In the genomic region with DNA sequence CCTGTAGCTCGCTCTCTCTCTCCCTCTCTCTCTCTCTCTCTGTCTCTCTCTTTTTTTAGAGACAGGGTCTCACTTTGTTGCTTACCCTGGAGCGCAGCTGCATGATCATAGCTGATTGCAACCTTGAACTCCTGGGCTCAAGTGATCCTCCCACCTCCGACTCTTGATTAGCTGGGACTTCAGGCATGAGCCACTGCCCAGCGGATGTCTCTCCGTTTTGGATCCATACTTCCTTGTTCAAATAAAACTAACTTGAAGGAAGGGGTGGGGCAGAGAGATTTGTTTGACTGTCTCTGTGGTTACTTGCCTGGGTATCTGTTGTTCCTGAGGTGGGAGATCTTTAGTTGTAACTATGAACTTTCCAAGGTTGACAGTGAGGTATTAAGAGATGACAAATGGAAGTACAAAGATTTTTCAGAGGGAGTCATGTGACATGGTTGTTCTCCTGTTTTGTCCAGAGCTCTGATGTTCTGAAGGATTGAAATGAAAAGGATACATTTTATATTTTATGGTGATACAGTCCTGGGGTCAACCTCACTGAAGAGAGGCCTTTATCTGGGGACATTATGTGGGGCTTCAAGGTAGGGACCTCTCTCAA, we compare ENCODE assay signal across 24 cellular contexts.
"Had no signal": no experiment of that assay in that cellular context is flagged by ENCODE, and none has a peak within 500 bp of the region (broad histone marks: within the 10 kb centered on the region; RNA-seq: fewer than 3 reads in every experiment).

No MANE protein-coding gene starts in this region.

- H3K36me3 ChIP-seq: brain microvascular endothelial cell, thyroid gland had no signal

- H3K79me2 ChIP-seq: hepatocyte had no signal

- H3K4me3 ChIP-seq: ascending aorta, dorsolateral prefrontal cortex, esophagus muscularis mucosa, hepatocyte, left ventricle myocardium inferior, spleen, thyroid gland had no signal

- H3K36me3 Mint-ChIP-seq: activated naive CD4-positive, alpha-beta T cell treated with anti-CD3 and anti-CD28 coated beads, Interleukin-2, amount 50 U/mL, for 72 hours; naive B cell; WTC11 had no signal

- H3K4me3 Mint-ChIP-seq: effector memory CD8-positive, alpha-beta T cell; immature natural killer cell; memory B cell; naive B cell; neural crest cell; WTC11 had no signal

- H3K9me3 ChIP-seq: ascending aorta, esophagus muscularis mucosa, left ventricle myocardium inferior, spleen, thyroid gland had no signal

- H3K27me3 ChIP-seq: ascending aorta, brain microvascular endothelial cell, dorsolateral prefrontal cortex, esophagus muscularis mucosa, hepatocyte, spleen, thyroid gland had no signal

- H3K27me3 Mint-ChIP-seq: effector memory CD8-positive, alpha-beta T cell; memory B cell; naive B cell had no signal

- FAIRE-seq: endothelial cell of umbilical vein, frontal cortex had no signal

- H3K9me3 Mint-ChIP-seq: activated naive CD4-positive, alpha-beta T cell treated with anti-CD3 and anti-CD28 coated beads, Interleukin-2, amount 50 U/mL, for 72 hours; effector memory CD8-positive, alpha-beta T cell; immature natural killer cell; WTC11 had no signal

- H3K27ac ChIP-seq: brain microvascular endothelial cell, esophagus muscularis mucosa, hepatocyte, left ventricle myocardium inferior, thyroid gland had no signal

- DNase-seq: activated T-cell treated with anti-CD3 and anti-CD28 coated beads, Interleukin-2, amount 50 U/mL, for 1 hour; brain microvascular endothelial cell; central memory CD4-positive, alpha-beta T cell; dorsolateral prefrontal cortex; effector memory CD8-positive, alpha-beta T cell; glutamatergic neuron; immature natural killer cell; left ventricle myocardium inferior; naive B cell; occipital lobe; spleen; stimulated activated CD4-positive, alpha-beta T cell treated with anti-CD3 and anti-CD28 coated beads, Interleukin-4, amount 100 ng/mL, for 24 hours; stimulated activated naive CD8-positive, alpha-beta T cell treated with anti-CD3 and anti-CD28 coated beads, Interleukin-15, Interleukin-2, amounts not matched to agents 100 U/mL and 50 U/mL, for 24 hours; T-helper 9 cell; thyroid gland had no signal

- H2AFZ ChIP-seq: hepatocyte had no signal

- H3K4me1 ChIP-seq: thyroid gland had no signal

- ATAC-seq: activated naive CD4-positive, alpha-beta T cell treated with anti-CD3 and anti-CD28 coated beads, Interleukin-2, amount 50 U/mL, for 72 hours; effector memory CD8-positive, alpha-beta T cell; stimulated activated naive CD8-positive, alpha-beta T cell treated with anti-CD3 and anti-CD28 coated beads, Interleukin-15, Interleukin-2, amounts not matched to agents 100 U/mL and 50 U/mL, for 24 hours; WTC11 had no signal

- H3K4me2 ChIP-seq: hepatocyte had no signal

- H3K27ac Mint-ChIP-seq: activated naive CD4-positive, alpha-beta T cell treated with anti-CD3 and anti-CD28 coated beads, Interleukin-2, amount 50 U/mL, for 72 hours; memory B cell; WTC11 had no signal
